Comparison of ENCODE assay signal across 11 cellular contexts in the genomic region with DNA sequence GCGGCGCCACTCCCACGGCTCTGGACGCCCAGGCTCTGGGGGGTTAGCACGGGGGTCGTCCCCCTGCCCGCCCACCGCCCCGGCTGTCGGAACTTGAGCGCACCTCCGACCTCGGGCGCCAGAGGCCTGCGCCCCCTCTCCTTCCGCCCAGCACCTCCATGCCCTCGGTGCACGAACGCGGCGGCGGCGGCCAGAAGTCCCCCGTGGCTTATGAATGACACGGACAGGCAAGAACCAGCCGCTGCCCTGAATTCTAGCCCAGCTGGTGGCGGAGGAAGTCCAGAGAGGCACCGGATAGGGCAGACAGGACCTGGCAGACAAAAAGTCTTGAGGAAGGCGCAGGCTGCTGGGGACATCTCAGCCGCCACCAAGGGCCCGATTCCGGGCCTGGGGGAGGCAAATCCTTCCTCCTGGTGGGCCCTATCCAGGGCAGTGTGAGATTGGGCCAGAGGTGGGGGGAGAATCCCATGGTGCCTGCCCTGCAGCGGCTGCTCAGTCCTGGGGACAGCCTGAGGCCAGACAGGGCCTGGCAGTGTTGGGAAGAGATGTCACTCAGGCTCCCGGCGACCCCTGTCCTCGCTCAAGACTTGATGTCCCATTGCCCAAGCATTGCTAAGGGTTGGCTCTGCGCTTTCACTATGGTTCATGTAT. TPM values are rescaled to one million over a fixed set of nuclear protein-coding genes. Genes with fewer than 3 reads are reported as not detected.
DNase-seq lines count a peak whose midpoint lies in the region; ATAC-seq and TF ChIP-seq lines count a peak whose summit lies in the region.
"Had no signal": no experiment of that assay in that cellular context is flagged by ENCODE, and none has a peak within 500 bp of the region (broad histone marks: within the 10 kb centered on the region; RNA-seq: fewer than 3 reads in every experiment).

No MANE protein-coding gene starts in this region.

- peak; percentile 63 for DNase-seq in SK-N-SH
- no peak for DNase-seq in endothelial cell (ENCODE audit: low spot score)
- DNase-seq in naive B cell: no peak
- DNase-seq in type B pancreatic cell (ENCODE audit: extremely low spot score, unreplicated experiment): no peak
- DNase-seq in globus pallidus (ENCODE audit: low spot score): no peak
- no peak for DNase-seq in NCI-H345 (lab: John Stamatoyannopoulos, UW)
- no peak for DNase-seq in NCI-H1694 treated with DMSO at 0.1 percent for 48 hours (lab: John Stamatoyannopoulos, UW)
- DNase-seq: NCI-H1092 treated with DMSO at 0.1 percent for 48 hours had no signal

- no peaks in the 10 kb centered on the region for H3K9me2 ChIP-seq in SK-N-SH

- H4K20me1 ChIP-seq in SK-N-SH (ENCODE audit: insufficient read depth): no peaks in the 10 kb centered on the region

- no peaks in the 10 kb centered on the region for H3K36me3 ChIP-seq in SK-N-SH (replicated peaks in 1 of 2; ENCODE audit: control insufficient read depth in 1 of 2, insufficient read depth in 2 of 2, low read length in 1 of 2)

- POLR2A ChIA-PET in SK-N-SH (lab: Yijun Ruan, JAX): interaction anchor here (1.1 kb wide), 1 partner anchor 15 kb away, joined by 4 read pairs; no protein-coding TSS in a partner anchor

- no peaks in the 10 kb centered on the region for H3K9me3 ChIP-seq in SK-N-SH

- H3K27ac ChIP-seq in SK-N-SH (ENCODE audit: low read depth in 2 of 2, low read length in 1 of 2): peak overlapping the region in 1 of 2 experiments; percentile 99; a peak in 2 of 4 replicates
- H3K27ac ChIP-seq: VCaP had no signal

- no peak for TF ChIP-seq CTCF in SK-N-SH (IDR thresholded peaks at IDR 0.05)
- no peak for TF ChIP-seq CTCF in endothelial cell (IDR thresholded peaks at IDR 0.05; ENCODE audit: unreplicated experiment)
- no peak for TF ChIP-seq CTCF in type B pancreatic cell (conservative IDR thresholded peaks at IDR 0.05)

- peak overlapping the region; percentile 65 for H3K4me3 Mint-ChIP-seq in endothelial cell (ENCODE audit: unreplicated experiment)
- peak overlapping the region; percentile 71 to 87 (median 75) for H3K4me3 Mint-ChIP-seq in naive B cell
- peak overlapping the region; percentile 83 for H3K4me3 Mint-ChIP-seq in type B pancreatic cell

- H3K4me1 ChIP-seq in SK-N-SH (ENCODE audit: control insufficient read depth in 1 of 2, insufficient read depth in 2 of 2, low read depth in 1 of 2, low read length in 1 of 2): peaks cover 0 to 81% of the 10 kb centered on the region in 2 experiments; a peak in 2 of 4 replicates

- CTCF ChIA-PET in SK-N-SH (lab: Yijun Ruan, JAX): interaction anchor here (0.5 to 15.7 kb wide), 7 partner anchors 3 to 142 kb away, joined by 3 to 679 read pairs (median 29); a partner anchor contains a TSS

- TF ChIP-seq EP300 in SK-N-SH (IDR thresholded peaks at IDR 0.05; ENCODE audit: borderline replicate concordance in 1 of 2, low read depth in 1 of 2, low read length in 1 of 2): no peak

- H3K27ac Mint-ChIP-seq in endothelial cell (ENCODE audit: unreplicated experiment) (no peak overlapping the region), naive B cell (peak overlapping the region in 2 of 6 donors; percentile 47 to 75), type B pancreatic cell (no peak overlapping the region)

- H3K4me1 Mint-ChIP-seq in endothelial cell (ENCODE audit: unreplicated experiment) (peaks cover 9% of the 10 kb centered on the region), naive B cell (peaks cover 19 to 42% (median 29%) of the 10 kb centered on the region in 3 donors), type B pancreatic cell (ENCODE audit: unreplicated experiment) (peaks cover 34% of the 10 kb centered on the region)

- no peaks in the 10 kb centered on the region for H3K36me3 Mint-ChIP-seq in endothelial cell (ENCODE audit: low read depth, unreplicated experiment)
- peaks cover 3 to 12% of the 10 kb centered on the region in 2 donors for H3K36me3 Mint-ChIP-seq in naive B cell
- H3K36me3 Mint-ChIP-seq in type B pancreatic cell: no peaks in the 10 kb centered on the region

- H3F3A ChIP-seq in SK-N-SH (replicated peaks; ENCODE audit: insufficient read depth): peaks cover 3% of the 10 kb centered on the region

- H3K9me3 Mint-ChIP-seq in endothelial cell (ENCODE audit: unreplicated experiment) (no peaks in the 10 kb centered on the region), naive B cell (no peaks in the 10 kb centered on the region), type B pancreatic cell (no peaks in the 10 kb centered on the region)

- ATAC-seq in SK-N-SH treated with all-trans-retinoic acid at 6 μM for 48 hours: no peak
- no peak for ATAC-seq in naive B cell (ENCODE audit: low read depth in 2 of 2)

- 59% methylated on average over 31 of the region's 37 CpGs for WGBS in SK-N-SH (ENCODE audit: low lambda C conversion rate)

- TF ChIP-seq RAD21 in SK-N-SH (IDR thresholded peaks at IDR 0.05; ENCODE audit: low read length): no peak

- H3K27me3 ChIP-seq in SK-N-SH (ENCODE audit: insufficient read depth): peaks cover 48% of the 10 kb centered on the region

- H3K4me2 ChIP-seq in SK-N-SH: no peak overlapping the region

- H3K27me3 Mint-ChIP-seq in endothelial cell (ENCODE audit: unreplicated experiment): peaks cover 9% of the 10 kb centered on the region
- H3K27me3 Mint-ChIP-seq in naive B cell: peaks cover 18 to 54% (median 27%) of the 10 kb centered on the region in 3 donors
- H3K27me3 Mint-ChIP-seq in type B pancreatic cell: peaks cover 53% of the 10 kb centered on the region

- peak overlapping the region in 1 of 2 experiments; percentile 54; a peak in 2 of 4 replicates for H3K4me3 ChIP-seq in SK-N-SH (ENCODE audit: low read depth in 2 of 2, low read length in 1 of 2)

- H3K9ac ChIP-seq in SK-N-SH: no peak overlapping the region

- no peaks in the 10 kb centered on the region for H3K79me2 ChIP-seq in SK-N-SH (ENCODE audit: insufficient read depth)

- no peak overlapping the region for H2AFZ ChIP-seq in SK-N-SH (ENCODE audit: low read depth)

TF ChIP-seq in SK-N-SH, 30 proteins besides CTCF, POLR2A, EP300 and RAD21 (continues in another document):
- TF ChIP-seq, protein P1, sequence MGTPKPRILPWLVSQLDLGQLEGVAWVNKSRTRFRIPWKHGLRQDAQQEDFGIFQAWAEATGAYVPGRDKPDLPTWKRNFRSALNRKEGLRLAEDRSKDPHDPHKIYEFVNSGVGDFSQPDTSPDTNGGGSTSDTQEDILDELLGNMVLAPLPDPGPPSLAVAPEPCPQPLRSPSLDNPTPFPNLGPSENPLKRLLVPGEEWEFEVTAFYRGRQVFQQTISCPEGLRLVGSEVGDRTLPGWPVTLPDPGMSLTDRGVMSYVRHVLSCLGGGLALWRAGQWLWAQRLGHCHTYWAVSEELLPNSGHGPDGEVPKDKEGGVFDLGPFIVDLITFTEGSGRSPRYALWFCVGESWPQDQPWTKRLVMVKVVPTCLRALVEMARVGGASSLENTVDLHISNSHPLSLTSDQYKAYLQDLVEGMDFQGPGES (IDR thresholded peaks at IDR 0.05; ENCODE audit: low read depth, low read length): no peak
- no peak for TF ChIP-seq RCOR1 (IDR thresholded peaks at IDR 0.05; ENCODE audit: low read length)
- no peak for TF ChIP-seq FOSL2 (IDR thresholded peaks at IDR 0.05; ENCODE audit: borderline replicate concordance, low read depth)

TF ChIP-seq in SK-N-SH treated with all-trans-retinoic acid at 6 μM for 48 hours, 23 proteins besides CTCF, POLR2A, EP300 and RAD21 (continues in another document):
- TF ChIP-seq, protein P2, sequence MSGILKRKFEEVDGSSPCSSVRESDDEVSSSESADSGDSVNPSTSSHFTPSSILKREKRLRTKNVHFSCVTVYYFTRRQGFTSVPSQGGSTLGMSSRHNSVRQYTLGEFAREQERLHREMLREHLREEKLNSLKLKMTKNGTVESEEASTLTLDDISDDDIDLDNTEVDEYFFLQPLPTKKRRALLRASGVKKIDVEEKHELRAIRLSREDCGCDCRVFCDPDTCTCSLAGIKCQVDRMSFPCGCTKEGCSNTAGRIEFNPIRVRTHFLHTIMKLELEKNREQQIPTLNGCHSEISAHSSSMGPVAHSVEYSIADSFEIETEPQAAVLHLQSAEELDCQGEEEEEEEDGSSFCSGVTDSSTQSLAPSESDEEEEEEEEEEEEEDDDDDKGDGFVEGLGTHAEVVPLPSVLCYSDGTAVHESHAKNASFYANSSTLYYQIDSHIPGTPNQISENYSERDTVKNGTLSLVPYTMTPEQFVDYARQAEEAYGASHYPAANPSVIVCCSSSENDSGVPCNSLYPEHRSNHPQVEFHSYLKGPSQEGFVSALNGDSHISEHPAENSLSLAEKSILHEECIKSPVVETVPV (CRISPR knock-in tag; IDR thresholded peaks at IDR 0.05): no peak
- no peak for TF ChIP-seq RARB (CRISPR knock-in tag; IDR thresholded peaks at IDR 0.05)
- no peak for TF ChIP-seq ZFP3 (CRISPR knock-in tag; IDR thresholded peaks at IDR 0.05)

RNA-seq across cellular contexts. Expression of a gene that starts 0.9 kb away (rescaled TPM):
- 1.7 and 3.7 TPM in 2 replicates for polyA plus RNA-seq in SK-N-SH (2012; rRNA removed)
- 1.3 and 3.2 TPM in 2 replicates for polyA plus RNA-seq in SK-N-SH (2012; cell fraction: cytosol; rRNA removed)
- 1.1 and 1.7 TPM in 2 replicates for polyA plus RNA-seq in SK-N-SH (2012; cell fraction: nucleus; rRNA removed)
- total RNA-seq in endothelial cell (ENCODE audit: unreplicated experiment): 0.51 TPM
- 1 to 10 TPM in 2 of 6 donors, under 1 TPM in 4; 0.21 to 2.4 (median 0.79) TPM for polyA plus RNA-seq in naive B cell (ENCODE audit: low read depth in 6 of 6)
- total RNA-seq in type B pancreatic cell (ENCODE audit: low replicate concordance): 2.5 and 10.0 TPM in 2 replicates

RNA-seq across cellular contexts. Expression of a gene that starts 1.4 kb away (rescaled TPM):
- polyA plus RNA-seq in SK-N-SH (2012; rRNA removed): 2.2 and 5.0 TPM in 2 replicates
- polyA plus RNA-seq in SK-N-SH (2012; cell fraction: cytosol; rRNA removed): 5.8 and 8.0 TPM in 2 replicates
- 5.6 and 13.2 TPM in 2 replicates for polyA plus RNA-seq in SK-N-SH (2012; cell fraction: nucleus; rRNA removed)
- 0.54 TPM for total RNA-seq in endothelial cell (ENCODE audit: unreplicated experiment)
- polyA plus RNA-seq in naive B cell (ENCODE audit: low read depth in 6 of 6): 10 to 100 TPM; 21.6 to 54.4 (median 34.3) TPM
- total RNA-seq in type B pancreatic cell (ENCODE audit: low replicate concordance): 0.33 and 3.3 TPM in 2 replicates
- total RNA-seq: myocyte had no signal

RNA-seq across cellular contexts. Expression of a gene that starts 37.2 kb away (rescaled TPM):
- 14.0 and 16.1 TPM in 2 replicates for polyA plus RNA-seq in SK-N-SH (2012; rRNA removed)
- polyA plus RNA-seq in SK-N-SH (2012; cell fraction: cytosol; rRNA removed): 7.0 and 9.1 TPM in 2 replicates
- polyA plus RNA-seq in SK-N-SH (2012; cell fraction: nucleus; rRNA removed): 51.9 and 65.9 TPM in 2 replicates
- total RNA-seq in endothelial cell (ENCODE audit: unreplicated experiment): 39.3 TPM
- polyA plus RNA-seq in naive B cell (ENCODE audit: low read depth in 6 of 6): 100 to 1,000 TPM in 1 of 6 donors, 10 to 100 TPM in 5; 44.0 to 148 (median 51.7) TPM
- 12.3 and 17.2 TPM in 2 replicates for total RNA-seq in type B pancreatic cell (ENCODE audit: low replicate concordance)

RNA-seq across cellular contexts. Expression of a gene that starts 47.3 kb away (rescaled TPM):
- polyA plus RNA-seq in SK-N-SH (2012; rRNA removed) (0.57 and 0.94 TPM in 2 replicates), naive B cell (ENCODE audit: low read depth in 6 of 6) (1 to 10 TPM in 1 of 6 donors, under 1 TPM in 4, not detected in 1; 0.22 to 1.0 (median 0.48) TPM)
- 0.44 and 0.60 TPM in 2 replicates for polyA plus RNA-seq in SK-N-SH (2012; cell fraction: cytosol; rRNA removed)
- 0.49 and 1.7 TPM in 2 replicates for polyA plus RNA-seq in SK-N-SH (2012; cell fraction: nucleus; rRNA removed)
- total RNA-seq in endothelial cell (ENCODE audit: unreplicated experiment) (2.2 TPM), type B pancreatic cell (ENCODE audit: low replicate concordance) (4.3 and 10.4 TPM in 2 replicates)
